1 cellular context compared by ENCODE assay signal in the genomic region with DNA sequence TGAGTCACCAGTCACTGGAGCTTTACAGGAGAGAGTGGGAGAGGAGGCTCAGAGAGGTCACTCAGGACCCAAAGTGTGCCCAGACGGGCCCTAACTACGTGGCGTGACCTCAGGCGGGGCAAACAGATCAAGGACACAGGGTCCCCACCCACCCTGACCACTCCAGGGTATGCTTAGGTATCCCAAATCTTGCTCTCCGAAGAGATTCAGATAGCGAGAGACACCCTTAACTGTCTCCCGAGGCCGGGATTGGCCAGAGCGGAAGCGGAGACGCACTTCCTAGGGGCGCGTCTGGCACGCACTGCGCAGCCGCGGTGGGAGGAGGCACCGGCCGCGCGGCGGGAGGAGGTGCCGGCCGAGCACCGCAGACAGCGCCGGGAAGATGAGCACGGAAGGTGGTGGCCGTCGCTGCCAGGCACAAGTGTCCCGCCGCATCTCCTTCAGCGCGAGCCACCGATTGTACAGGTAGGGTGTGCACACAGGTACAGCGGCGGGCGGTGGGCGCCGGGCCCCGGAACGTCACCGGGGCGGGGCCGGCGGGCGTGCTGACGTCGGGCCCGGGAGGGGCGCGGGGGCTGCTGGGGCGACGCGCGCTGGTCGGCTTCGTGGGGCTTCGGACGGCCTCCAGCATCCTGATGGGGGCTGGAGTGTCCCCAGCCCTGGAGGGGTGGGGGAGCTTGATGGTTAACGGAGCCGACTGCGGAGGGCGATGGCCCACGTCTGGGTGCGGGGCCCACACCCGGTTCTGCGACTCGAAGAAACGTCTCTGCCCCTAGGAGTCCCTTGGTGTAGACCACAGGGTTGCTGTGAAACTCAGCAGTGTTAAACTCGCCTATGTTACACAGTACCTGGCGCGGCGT.
TF ChIP-seq lines count a peak whose summit lies in the region.

A gene (plus strand): TSS at position 367 of the 860 bp plus-strand sequence. CDS start 16 bp downstream, at position 383.

TF ChIP-seq in K562, 482 proteins besides CTCF, POLR2A, EP300 and RAD21 (continued from another document and continues in another):
- TF ChIP-seq, protein P1, sequence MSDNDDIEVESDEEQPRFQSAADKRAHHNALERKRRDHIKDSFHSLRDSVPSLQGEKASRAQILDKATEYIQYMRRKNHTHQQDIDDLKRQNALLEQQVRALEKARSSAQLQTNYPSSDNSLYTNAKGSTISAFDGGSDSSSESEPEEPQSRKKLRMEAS (CRISPR knock-in tag; IDR thresholded peaks at IDR 0.05) = 0 out of 2 replicates have a peak, but pooled peaks have one; percentile 38
- TF ChIP-seq FOS (IDR thresholded peaks at IDR 0.05; ENCODE audit: extremely low read depth, insufficient read length) (no peak), BRD4 (IDR thresholded peaks at IDR 0.05) (no peak), PRPF4 (IDR thresholded peaks at IDR 0.05; ENCODE audit: insufficient read depth, low read depth, low read length, poor library complexity, severe bottlenecking) (no peak), ZFP30 (CRISPR knock-in tag; IDR thresholded peaks at IDR 0.05; ENCODE audit: borderline replicate concordance) (no peak), POLR2H (tag; IDR thresholded peaks at IDR 0.05; ENCODE audit: low read depth) (peak; percentile 85), E2F3 (CRISPR knock-in tag; IDR thresholded peaks at IDR 0.05) (no peak), NFIC (IDR thresholded peaks at IDR 0.05) (peak; percentile 3; the same call in 1 of the 2 replicates), SMARCE1 (IDR thresholded peaks at IDR 0.05) (0 out of 2 replicates have a peak, but pooled peaks have one; percentile 33), ELF1 (tag; IDR thresholded peaks at IDR 0.05) (peak; percentile 70), SAFB (IDR thresholded peaks at IDR 0.05; ENCODE audit: borderline replicate concordance, low read depth, low read length) (no peak), LCOR (CRISPR knock-in tag; IDR thresholded peaks at IDR 0.05) (0 out of 2 replicates have a peak, but pooled peaks have one; percentile 66), GTF2F1 (IDR thresholded peaks at IDR 0.05; ENCODE audit: low read depth, low read length) (peak; percentile 8; the same call in 1 of the 2 replicates), MAZ (CRISPR knock-in tag; conservative IDR thresholded peaks at IDR 0.05 in 1 of 2, IDR thresholded peaks at IDR 0.05 in 1 of 2) (peak; percentile 71 to 92), ZNF232 (CRISPR knock-in tag; IDR thresholded peaks at IDR 0.05) (no peak), NR2C2 (CRISPR knock-in tag; IDR thresholded peaks at IDR 0.05) (no peak), NR2C2 (tag; IDR thresholded peaks at IDR 0.05) (peak; percentile 46), ZNF445 (CRISPR knock-in tag; IDR thresholded peaks at IDR 0.05; ENCODE audit: low read depth) (no peak), ZNF586 (CRISPR knock-in tag; conservative IDR thresholded peaks at IDR 0.05) (no peak), MCM3 (IDR thresholded peaks at IDR 0.05) (no peak), MBD2 (IDR thresholded peaks at IDR 0.05; ENCODE audit: borderline replicate concordance, low read depth) (no peak), ZBTB17 (CRISPR knock-in tag; IDR thresholded peaks at IDR 0.05) (0 out of 2 replicates have a peak, but pooled peaks have one; percentile 43), SUPT5H (IDR thresholded peaks at IDR 0.05) (peak; percentile 95), ZKSCAN3 (CRISPR knock-in tag; IDR thresholded peaks at IDR 0.05) (no peak), ZNF143 (CRISPR knock-in tag; IDR thresholded peaks at IDR 0.05) (peak; percentile 54)
- TF ChIP-seq, protein P2, sequence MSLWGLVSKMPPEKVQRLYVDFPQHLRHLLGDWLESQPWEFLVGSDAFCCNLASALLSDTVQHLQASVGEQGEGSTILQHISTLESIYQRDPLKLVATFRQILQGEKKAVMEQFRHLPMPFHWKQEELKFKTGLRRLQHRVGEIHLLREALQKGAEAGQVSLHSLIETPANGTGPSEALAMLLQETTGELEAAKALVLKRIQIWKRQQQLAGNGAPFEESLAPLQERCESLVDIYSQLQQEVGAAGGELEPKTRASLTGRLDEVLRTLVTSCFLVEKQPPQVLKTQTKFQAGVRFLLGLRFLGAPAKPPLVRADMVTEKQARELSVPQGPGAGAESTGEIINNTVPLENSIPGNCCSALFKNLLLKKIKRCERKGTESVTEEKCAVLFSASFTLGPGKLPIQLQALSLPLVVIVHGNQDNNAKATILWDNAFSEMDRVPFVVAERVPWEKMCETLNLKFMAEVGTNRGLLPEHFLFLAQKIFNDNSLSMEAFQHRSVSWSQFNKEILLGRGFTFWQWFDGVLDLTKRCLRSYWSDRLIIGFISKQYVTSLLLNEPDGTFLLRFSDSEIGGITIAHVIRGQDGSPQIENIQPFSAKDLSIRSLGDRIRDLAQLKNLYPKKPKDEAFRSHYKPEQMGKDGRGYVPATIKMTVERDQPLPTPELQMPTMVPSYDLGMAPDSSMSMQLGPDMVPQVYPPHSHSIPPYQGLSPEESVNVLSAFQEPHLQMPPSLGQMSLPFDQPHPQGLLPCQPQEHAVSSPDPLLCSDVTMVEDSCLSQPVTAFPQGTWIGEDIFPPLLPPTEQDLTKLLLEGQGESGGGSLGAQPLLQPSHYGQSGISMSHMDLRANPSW (CRISPR knock-in tag; IDR thresholded peaks at IDR 0.05) = peak; percentile 85; the same call in 1 of the 2 replicates
- TF ChIP-seq, protein P3, sequence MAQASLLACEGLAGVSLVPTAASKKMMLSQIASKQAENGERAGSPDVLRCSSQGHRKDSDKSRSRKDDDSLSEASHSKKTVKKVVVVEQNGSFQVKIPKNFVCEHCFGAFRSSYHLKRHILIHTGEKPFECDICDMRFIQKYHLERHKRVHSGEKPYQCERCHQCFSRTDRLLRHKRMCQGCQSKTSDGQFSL (CRISPR knock-in tag; IDR thresholded peaks at IDR 0.05) = peak; percentile 48
- TF ChIP-seq, protein P3 (tag; IDR thresholded peaks at IDR 0.05) = no peak
- TF ChIP-seq, protein P4, sequence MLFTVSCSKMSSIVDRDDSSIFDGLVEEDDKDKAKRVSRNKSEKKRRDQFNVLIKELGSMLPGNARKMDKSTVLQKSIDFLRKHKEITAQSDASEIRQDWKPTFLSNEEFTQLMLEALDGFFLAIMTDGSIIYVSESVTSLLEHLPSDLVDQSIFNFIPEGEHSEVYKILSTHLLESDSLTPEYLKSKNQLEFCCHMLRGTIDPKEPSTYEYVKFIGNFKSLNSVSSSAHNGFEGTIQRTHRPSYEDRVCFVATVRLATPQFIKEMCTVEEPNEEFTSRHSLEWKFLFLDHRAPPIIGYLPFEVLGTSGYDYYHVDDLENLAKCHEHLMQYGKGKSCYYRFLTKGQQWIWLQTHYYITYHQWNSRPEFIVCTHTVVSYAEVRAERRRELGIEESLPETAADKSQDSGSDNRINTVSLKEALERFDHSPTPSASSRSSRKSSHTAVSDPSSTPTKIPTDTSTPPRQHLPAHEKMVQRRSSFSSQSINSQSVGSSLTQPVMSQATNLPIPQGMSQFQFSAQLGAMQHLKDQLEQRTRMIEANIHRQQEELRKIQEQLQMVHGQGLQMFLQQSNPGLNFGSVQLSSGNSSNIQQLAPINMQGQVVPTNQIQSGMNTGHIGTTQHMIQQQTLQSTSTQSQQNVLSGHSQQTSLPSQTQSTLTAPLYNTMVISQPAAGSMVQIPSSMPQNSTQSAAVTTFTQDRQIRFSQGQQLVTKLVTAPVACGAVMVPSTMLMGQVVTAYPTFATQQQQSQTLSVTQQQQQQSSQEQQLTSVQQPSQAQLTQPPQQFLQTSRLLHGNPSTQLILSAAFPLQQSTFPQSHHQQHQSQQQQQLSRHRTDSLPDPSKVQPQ (CRISPR knock-in tag; IDR thresholded peaks at IDR 0.05; ENCODE audit: borderline replicate concordance) = no peak
- TF ChIP-seq, protein P5, sequence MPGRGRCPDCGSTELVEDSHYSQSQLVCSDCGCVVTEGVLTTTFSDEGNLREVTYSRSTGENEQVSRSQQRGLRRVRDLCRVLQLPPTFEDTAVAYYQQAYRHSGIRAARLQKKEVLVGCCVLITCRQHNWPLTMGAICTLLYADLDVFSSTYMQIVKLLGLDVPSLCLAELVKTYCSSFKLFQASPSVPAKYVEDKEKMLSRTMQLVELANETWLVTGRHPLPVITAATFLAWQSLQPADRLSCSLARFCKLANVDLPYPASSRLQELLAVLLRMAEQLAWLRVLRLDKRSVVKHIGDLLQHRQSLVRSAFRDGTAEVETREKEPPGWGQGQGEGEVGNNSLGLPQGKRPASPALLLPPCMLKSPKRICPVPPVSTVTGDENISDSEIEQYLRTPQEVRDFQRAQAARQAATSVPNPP (IDR thresholded peaks at IDR 0.05; ENCODE audit: borderline replicate concordance, insufficient read depth, insufficient read length) = no peak
- TF ChIP-seq, protein P6, sequence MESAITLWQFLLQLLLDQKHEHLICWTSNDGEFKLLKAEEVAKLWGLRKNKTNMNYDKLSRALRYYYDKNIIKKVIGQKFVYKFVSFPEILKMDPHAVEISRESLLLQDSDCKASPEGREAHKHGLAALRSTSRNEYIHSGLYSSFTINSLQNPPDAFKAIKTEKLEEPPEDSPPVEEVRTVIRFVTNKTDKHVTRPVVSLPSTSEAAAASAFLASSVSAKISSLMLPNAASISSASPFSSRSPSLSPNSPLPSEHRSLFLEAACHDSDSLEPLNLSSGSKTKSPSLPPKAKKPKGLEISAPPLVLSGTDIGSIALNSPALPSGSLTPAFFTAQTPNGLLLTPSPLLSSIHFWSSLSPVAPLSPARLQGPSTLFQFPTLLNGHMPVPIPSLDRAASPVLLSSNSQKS (CRISPR knock-in tag; IDR thresholded peaks at IDR 0.05) = no peak
- TF ChIP-seq, protein P7, sequence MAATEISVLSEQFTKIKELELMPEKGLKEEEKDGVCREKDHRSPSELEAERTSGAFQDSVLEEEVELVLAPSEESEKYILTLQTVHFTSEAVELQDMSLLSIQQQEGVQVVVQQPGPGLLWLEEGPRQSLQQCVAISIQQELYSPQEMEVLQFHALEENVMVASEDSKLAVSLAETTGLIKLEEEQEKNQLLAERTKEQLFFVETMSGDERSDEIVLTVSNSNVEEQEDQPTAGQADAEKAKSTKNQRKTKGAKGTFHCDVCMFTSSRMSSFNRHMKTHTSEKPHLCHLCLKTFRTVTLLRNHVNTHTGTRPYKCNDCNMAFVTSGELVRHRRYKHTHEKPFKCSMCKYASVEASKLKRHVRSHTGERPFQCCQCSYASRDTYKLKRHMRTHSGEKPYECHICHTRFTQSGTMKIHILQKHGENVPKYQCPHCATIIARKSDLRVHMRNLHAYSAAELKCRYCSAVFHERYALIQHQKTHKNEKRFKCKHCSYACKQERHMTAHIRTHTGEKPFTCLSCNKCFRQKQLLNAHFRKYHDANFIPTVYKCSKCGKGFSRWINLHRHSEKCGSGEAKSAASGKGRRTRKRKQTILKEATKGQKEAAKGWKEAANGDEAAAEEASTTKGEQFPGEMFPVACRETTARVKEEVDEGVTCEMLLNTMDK (IDR thresholded peaks at IDR 0.05; ENCODE audit: borderline replicate concordance, insufficient read depth, low read depth, low read length, poor library complexity, severe bottlenecking) = no peak
- TF ChIP-seq, protein P8, sequence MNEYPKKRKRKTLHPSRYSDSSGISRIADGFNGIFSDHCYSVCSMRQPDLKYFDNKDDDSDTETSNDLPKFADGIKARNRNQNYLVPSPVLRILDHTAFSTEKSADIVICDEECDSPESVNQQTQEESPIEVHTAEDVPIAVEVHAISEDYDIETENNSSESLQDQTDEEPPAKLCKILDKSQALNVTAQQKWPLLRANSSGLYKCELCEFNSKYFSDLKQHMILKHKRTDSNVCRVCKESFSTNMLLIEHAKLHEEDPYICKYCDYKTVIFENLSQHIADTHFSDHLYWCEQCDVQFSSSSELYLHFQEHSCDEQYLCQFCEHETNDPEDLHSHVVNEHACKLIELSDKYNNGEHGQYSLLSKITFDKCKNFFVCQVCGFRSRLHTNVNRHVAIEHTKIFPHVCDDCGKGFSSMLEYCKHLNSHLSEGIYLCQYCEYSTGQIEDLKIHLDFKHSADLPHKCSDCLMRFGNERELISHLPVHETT (CRISPR knock-in tag; conservative IDR thresholded peaks at IDR 0.05 in 1 of 2, IDR thresholded peaks at IDR 0.05 in 1 of 2) = peak in 1 of 2 experiments; percentile 61; a peak in 1 of 4 replicates
- TF ChIP-seq, protein P9, sequence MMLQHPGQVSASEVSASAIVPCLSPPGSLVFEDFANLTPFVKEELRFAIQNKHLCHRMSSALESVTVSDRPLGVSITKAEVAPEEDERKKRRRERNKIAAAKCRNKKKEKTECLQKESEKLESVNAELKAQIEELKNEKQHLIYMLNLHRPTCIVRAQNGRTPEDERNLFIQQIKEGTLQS (IDR thresholded peaks at IDR 0.05) = peak; percentile 74
- TF ChIP-seq, protein P9 (CRISPR knock-in tag; conservative IDR thresholded peaks at IDR 0.05) = peak; percentile 64; the same call in 1 of the 2 replicates
- TF ChIP-seq, protein P10, sequence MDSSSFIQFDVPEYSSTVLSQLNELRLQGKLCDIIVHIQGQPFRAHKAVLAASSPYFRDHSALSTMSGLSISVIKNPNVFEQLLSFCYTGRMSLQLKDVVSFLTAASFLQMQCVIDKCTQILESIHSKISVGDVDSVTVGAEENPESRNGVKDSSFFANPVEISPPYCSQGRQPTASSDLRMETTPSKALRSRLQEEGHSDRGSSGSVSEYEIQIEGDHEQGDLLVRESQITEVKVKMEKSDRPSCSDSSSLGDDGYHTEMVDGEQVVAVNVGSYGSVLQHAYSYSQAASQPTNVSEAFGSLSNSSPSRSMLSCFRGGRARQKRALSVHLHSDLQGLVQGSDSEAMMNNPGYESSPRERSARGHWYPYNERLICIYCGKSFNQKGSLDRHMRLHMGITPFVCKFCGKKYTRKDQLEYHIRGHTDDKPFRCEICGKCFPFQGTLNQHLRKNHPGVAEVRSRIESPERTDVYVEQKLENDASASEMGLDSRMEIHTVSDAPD (CRISPR knock-in tag; IDR thresholded peaks at IDR 0.05) = no peak
- TF ChIP-seq, protein P11, sequence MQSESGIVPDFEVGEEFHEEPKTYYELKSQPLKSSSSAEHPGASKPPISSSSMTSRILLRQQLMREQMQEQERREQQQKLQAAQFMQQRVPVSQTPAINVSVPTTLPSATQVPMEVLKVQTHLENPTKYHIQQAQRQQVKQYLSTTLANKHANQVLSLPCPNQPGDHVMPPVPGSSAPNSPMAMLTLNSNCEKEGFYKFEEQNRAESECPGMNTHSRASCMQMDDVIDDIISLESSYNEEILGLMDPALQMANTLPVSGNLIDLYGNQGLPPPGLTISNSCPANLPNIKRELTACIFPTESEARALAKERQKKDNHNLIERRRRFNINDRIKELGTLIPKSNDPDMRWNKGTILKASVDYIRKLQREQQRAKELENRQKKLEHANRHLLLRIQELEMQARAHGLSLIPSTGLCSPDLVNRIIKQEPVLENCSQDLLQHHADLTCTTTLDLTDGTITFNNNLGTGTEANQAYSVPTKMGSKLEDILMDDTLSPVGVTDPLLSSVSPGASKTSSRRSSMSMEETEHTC (IDR thresholded peaks at IDR 0.05) = no peak
